In genomic region chr2:175552902-175553301, GRCh38 we compare ENCODE assay signal across 30 cellular contexts.
DNase-seq lines count a peak whose midpoint lies in the region; ATAC-seq and TF ChIP-seq lines count a peak whose summit lies in the region.
"Had no signal": no experiment of that assay in that cellular context is flagged by ENCODE, and none has a peak within 500 bp of the region (broad histone marks: within the 10 kb centered on the region; RNA-seq: fewer than 3 reads in every experiment).

No MANE protein-coding gene starts in this region.

- TF ChIP-seq POLR2A in NB4 (IDR thresholded peaks at IDR 0.05; ENCODE audit: extremely low read depth, insufficient read length), result no peak

- peak; percentile 45 to 59 for ATAC-seq in lower lobe of right lung
- ATAC-seq in HG03432 (IDR thresholded peaks at IDR 0.05; ENCODE audit: unreplicated experiment), result no peak
- ATAC-seq: activated CD8-positive, alpha-beta T cell treated with anti-CD3 and anti-CD28 coated beads for 36 hours; foreskin keratinocyte had no signal

- H3K9me3 ChIP-seq in lower lobe of right lung (no peaks in the 10 kb centered on the region), right atrium auricular region (no peaks in the 10 kb centered on the region)
- H3K9me3 ChIP-seq: pancreas, SJCRH30, tibial artery had no signal

- H3K27ac Mint-ChIP-seq in activated naive CD4-positive, alpha-beta T cell treated with anti-CD3 and anti-CD28 coated beads, Interleukin-2, amount 10 ng/mL, durations not matched to agents 7 days and 5 days, result no peak overlapping the region
- H3K27ac Mint-ChIP-seq: activated B cell treated with CpG ODN at 0.5 μM for 24 hours; activated CD8-positive, alpha-beta T cell treated with anti-CD3 and anti-CD28 coated beads for 36 hours; HFFc6; stimulated activated naive CD8-positive, alpha-beta T cell treated with anti-CD3 and anti-CD28 coated beads, Interleukin-15, Interleukin-2, amounts not matched to agents 100 ng/mL and 50 ng/mL, for 24 hours had no signal

- H3K27ac ChIP-seq in lower lobe of right lung, result no peak overlapping the region
- no peak overlapping the region for H3K27ac ChIP-seq in right atrium auricular region
- H3K27ac ChIP-seq: C4-2B, cardiac muscle cell, foreskin keratinocyte, HL-60, pancreas, SJCRH30, tibial artery had no signal

- intact Hi-C loops in lower lobe of right lung (cut with DNase I), result no loop called here

- TF ChIP-seq CTCF in NB4 (IDR thresholded peaks at IDR 0.05; ENCODE audit: low read depth, low read length) (no peak), lower lobe of right lung (IDR thresholded peaks at IDR 0.05) (no peak), right atrium auricular region (IDR thresholded peaks at IDR 0.05) (no peak)

- H3K4me3 ChIP-seq in NB4 (ENCODE audit: low read depth, low read length), result no peak overlapping the region
- no peak overlapping the region for H3K4me3 ChIP-seq in lower lobe of right lung
- H3K4me3 ChIP-seq in right atrium auricular region, result no peak overlapping the region
- H3K4me3 ChIP-seq: cardiac muscle cell, pancreas, SJCRH30, tibial artery had no signal

- no peaks in the 10 kb centered on the region for H3K36me3 ChIP-seq in lower lobe of right lung
- no peaks in the 10 kb centered on the region for H3K36me3 ChIP-seq in right atrium auricular region
- H3K36me3 ChIP-seq: cardiac muscle cell, pancreas, SJCRH30, tibial artery had no signal

- no peaks in the 10 kb centered on the region for H3K4me1 ChIP-seq in lower lobe of right lung
- no peaks in the 10 kb centered on the region for H3K4me1 ChIP-seq in right atrium auricular region
- H3K4me1 ChIP-seq: foreskin keratinocyte, pancreas, SJCRH30, tibial artery had no signal

- H3K4me3 Mint-ChIP-seq in activated naive CD4-positive, alpha-beta T cell treated with anti-CD3 and anti-CD28 coated beads, Interleukin-2, amount 10 ng/mL, durations not matched to agents 7 days and 5 days, result no peak overlapping the region
- H3K4me3 Mint-ChIP-seq: activated B cell treated with CpG ODN at 0.5 μM for 24 hours; activated CD8-positive, alpha-beta T cell treated with anti-CD3 and anti-CD28 coated beads for 36 hours; HFFc6; stimulated activated naive CD8-positive, alpha-beta T cell treated with anti-CD3 and anti-CD28 coated beads, Interleukin-15, Interleukin-2, amounts not matched to agents 100 ng/mL and 50 ng/mL, for 24 hours had no signal

- peaks cover 6% of the 10 kb centered on the region for H3K27me3 Mint-ChIP-seq in activated naive CD4-positive, alpha-beta T cell treated with anti-CD3 and anti-CD28 coated beads, Interleukin-2, amount 10 ng/mL, durations not matched to agents 7 days and 5 days

- DNase-seq in CD1c-positive myeloid dendritic cell (ENCODE audit: extremely low spot score) (peak; percentile 75), NB4 (ENCODE audit: low read depth) (peak; percentile 83), SKM-1 (lab: John Stamatoyannopoulos, UW; ENCODE audit: unreplicated experiment) (peak; percentile 7), lower lobe of right lung (peak; percentile 45), DMS53 treated with DMSO at 0.1 percent for 48 hours (lab: John Stamatoyannopoulos, UW; ENCODE audit: unreplicated experiment) (no peak), right atrium auricular region (ENCODE audit: low spot score) (no peak)
- no peak for DNase-seq in activated naive CD4-positive, alpha-beta T cell treated with anti-CD3 and anti-CD28 coated beads, Interleukin-2, amount 10 ng/mL, durations not matched to agents 7 days and 5 days
- DNase-seq: activated B cell treated with CpG ODN at 0.5 μM for 24 hours; activated CD8-positive, alpha-beta T cell treated with anti-CD3 and anti-CD28 coated beads for 36 hours; activated naive CD4-positive, alpha-beta T cell treated with Interleukin-2 at 50 U/mL for 16 hours; activated T-cell treated with anti-CD3 and anti-CD28 coated beads, Interleukin-2, amount 50 U/mL, for 1 hour; DMS153; erythroblast; foreskin keratinocyte; GF-D8; HFFc6; hypothalamus; islet precursor cell; MM.1S; NCI-H187; NCI-H446 treated with DMSO at 0.1 percent for 48 hours; pancreas; SJCRH30; T-helper 2 cell; tibial artery had no signal

- H3K4me1 Mint-ChIP-seq in activated naive CD4-positive, alpha-beta T cell treated with anti-CD3 and anti-CD28 coated beads, Interleukin-2, amount 10 ng/mL, durations not matched to agents 7 days and 5 days, result no peaks in the 10 kb centered on the region
- H3K4me1 Mint-ChIP-seq: activated B cell treated with CpG ODN at 0.5 μM for 24 hours had no signal

- H3K27me3 ChIP-seq in lower lobe of right lung (ENCODE audit: low read depth), result no peaks in the 10 kb centered on the region
- H3K27me3 ChIP-seq in right atrium auricular region, result no peaks in the 10 kb centered on the region
- H3K27me3 ChIP-seq: cardiac muscle cell, foreskin keratinocyte, pancreas, tibial artery had no signal

- no peaks in the 10 kb centered on the region for H3K9me3 Mint-ChIP-seq in activated naive CD4-positive, alpha-beta T cell treated with anti-CD3 and anti-CD28 coated beads, Interleukin-2, amount 10 ng/mL, durations not matched to agents 7 days and 5 days
- H3K9me3 Mint-ChIP-seq: activated B cell treated with CpG ODN at 0.5 μM for 24 hours; activated CD8-positive, alpha-beta T cell treated with anti-CD3 and anti-CD28 coated beads for 36 hours had no signal

- CTCF ChIA-PET in activated naive CD4-positive, alpha-beta T cell treated with anti-CD3 and anti-CD28 coated beads, Interleukin-2, amount 10 ng/mL, durations not matched to agents 7 days and 5 days (lab: Charles Lee), result no interaction called here

- no peaks in the 10 kb centered on the region for H3K36me3 Mint-ChIP-seq in activated naive CD4-positive, alpha-beta T cell treated with anti-CD3 and anti-CD28 coated beads, Interleukin-2, amount 10 ng/mL, durations not matched to agents 7 days and 5 days

Comparison
In these comparisons a context has a peak if more than half of its experiments do, and no peak if none do; other contexts are left out.
1. DNase-seq: peak in CD1c-positive myeloid dendritic cell (single experiment), NB4 (single experiment), SKM-1 (single experiment) and lower lobe of right lung (single experiment); none in activated naive CD4-positive, alpha-beta T cell treated with anti-CD3 and anti-CD28 coated beads, Interleukin-2, amount 10 ng/mL, durations not matched to agents 7 days and 5 days (single experiment), DMS53 treated with DMSO at 0.1 percent for 48 hours (single experiment) and right atrium auricular region (single experiment).